Comparison of ENCODE assay signal across 1 cellular context in genomic region chr2:207239222-207239674, GRCh38.
TF ChIP-seq lines count a peak whose summit lies in the region.

No MANE protein-coding gene starts in this region.

TF ChIP-seq in GM23338, 12 proteins besides CTCF, POLR2A, EP300 and RAD21 (continued from another document):
- no peak for TF ChIP-seq REST (IDR thresholded peaks at IDR 0.05; ENCODE audit: unreplicated experiment)
- no peak for TF ChIP-seq ZNF331 (CRISPR knock-in tag; IDR thresholded peaks at IDR 0.05; ENCODE audit: low read depth)
- no peak for TF ChIP-seq EZH2 (IDR thresholded peaks at IDR 0.05; ENCODE audit: low read depth, unreplicated experiment)
